In the genomic region with DNA sequence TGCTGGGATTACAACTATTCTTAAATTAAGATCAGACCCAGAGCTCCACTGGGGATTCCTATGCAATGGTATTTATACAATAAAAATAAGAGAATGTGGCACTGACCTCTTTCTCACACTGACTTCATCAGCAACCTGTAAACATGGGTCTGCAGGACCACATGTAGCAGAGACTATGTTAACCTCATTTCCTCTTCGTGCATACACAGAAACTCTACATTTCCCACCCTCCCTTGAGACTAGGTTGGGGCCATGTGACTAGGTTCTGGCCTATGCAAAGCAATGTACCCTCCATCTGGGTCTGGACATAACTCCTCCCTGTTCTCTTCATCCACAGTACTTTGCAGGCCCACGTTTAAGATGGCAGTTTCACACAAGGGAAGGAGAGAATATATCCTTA, we compare ENCODE assay signal across 35 cellular contexts.
"Had no signal": no experiment of that assay in that cellular context is flagged by ENCODE, and none has a peak within 500 bp of the region (broad histone marks: within the 10 kb centered on the region; RNA-seq: fewer than 3 reads in every experiment).

No MANE protein-coding gene starts in this region.

- H3K9me3 Mint-ChIP-seq: activated B cell treated with CpG ODN at 0.5 μM for 24 hours; activated naive CD4-positive, alpha-beta T cell treated with anti-CD3 and anti-CD28 coated beads, Interleukin-2, amount 50 U/mL, for 24 hours; activated naive CD8-positive, alpha-beta T cell treated with anti-CD3 and anti-CD28 coated beads, Interleukin-2, amount 10 ng/mL, durations not matched to agents 7 days and 5 days; activated T-helper 2 cell treated with anti-CD3 and anti-CD28 coated beads, Interferon-gamma antibody, Interleukin-2, Interleukin-4, amounts not matched to agents 10 μg/mL and 5 μg/mL and 100 μg/mL, durations not matched to agents 14 hours and 24 hours and 36 hours had no signal

- H3K4me1 Mint-ChIP-seq: activated B cell treated with CpG ODN at 0.5 μM for 24 hours; activated naive CD4-positive, alpha-beta T cell treated with anti-CD3 and anti-CD28 coated beads, Interleukin-2, amount 50 U/mL, for 24 hours; activated naive CD8-positive, alpha-beta T cell treated with anti-CD3 and anti-CD28 coated beads, Interleukin-2, amount 10 ng/mL, durations not matched to agents 7 days and 5 days had no signal

- H3K36me3 ChIP-seq: ascending aorta, cardiac muscle cell had no signal

- H2AFZ ChIP-seq: PC-9 had no signal

- H3K27ac Mint-ChIP-seq: activated B cell treated with CpG ODN at 0.5 μM for 24 hours; activated CD8-positive, alpha-beta T cell treated with anti-CD3 and anti-CD28 coated beads for 36 hours; activated naive CD4-positive, alpha-beta T cell treated with anti-CD3 and anti-CD28 coated beads, Interleukin-2, amount 50 U/mL, for 24 hours; activated naive CD8-positive, alpha-beta T cell treated with anti-CD3 and anti-CD28 coated beads, Interleukin-2, amount 10 ng/mL, durations not matched to agents 7 days and 5 days; activated T-helper 2 cell treated with anti-CD3 and anti-CD28 coated beads, Interferon-gamma antibody, Interleukin-2, Interleukin-4, amounts not matched to agents 10 μg/mL and 5 μg/mL and 100 μg/mL, durations not matched to agents 14 hours and 24 hours and 36 hours; T-cell had no signal

- H3K27me3 Mint-ChIP-seq: activated B cell treated with CpG ODN at 0.5 μM for 24 hours; activated CD8-positive, alpha-beta T cell treated with anti-CD3 and anti-CD28 coated beads for 36 hours; activated naive CD4-positive, alpha-beta T cell treated with anti-CD3 and anti-CD28 coated beads, Interleukin-2, amount 50 U/mL, for 24 hours; activated naive CD8-positive, alpha-beta T cell treated with anti-CD3 and anti-CD28 coated beads, Interleukin-2, amount 10 ng/mL, durations not matched to agents 7 days and 5 days; T-cell had no signal

- H3K9me3 ChIP-seq: ascending aorta had no signal

- FAIRE-seq: RCC 7860 had no signal

- H3K4me2 ChIP-seq: PC-9 had no signal

- H3K36me3 Mint-ChIP-seq: activated naive CD4-positive, alpha-beta T cell treated with anti-CD3 and anti-CD28 coated beads, Interleukin-2, amount 50 U/mL, for 24 hours; activated naive CD8-positive, alpha-beta T cell treated with anti-CD3 and anti-CD28 coated beads, Interleukin-2, amount 10 ng/mL, durations not matched to agents 7 days and 5 days; T-cell had no signal

- H3K27me3 ChIP-seq: ascending aorta, cardiac muscle cell had no signal

- H3K27ac ChIP-seq: ascending aorta, cardiac muscle cell, PC-9, RWPE1, VCaP had no signal

- H3K4me1 ChIP-seq: ascending aorta had no signal

- H3K4me3 Mint-ChIP-seq: activated B cell treated with CpG ODN at 0.5 μM for 24 hours; activated CD8-positive, alpha-beta T cell treated with anti-CD3 and anti-CD28 coated beads for 36 hours; activated naive CD4-positive, alpha-beta T cell treated with anti-CD3 and anti-CD28 coated beads, Interleukin-2, amount 50 U/mL, for 24 hours; activated naive CD8-positive, alpha-beta T cell treated with anti-CD3 and anti-CD28 coated beads, Interleukin-2, amount 10 ng/mL, durations not matched to agents 7 days and 5 days; T-cell had no signal

- ATAC-seq: activated CD8-positive, alpha-beta T cell treated with anti-CD3 and anti-CD28 coated beads for 36 hours; Right ventricle myocardium inferior; SK-N-SH treated with all-trans-retinoic acid at 6 μM for 48 hours; T-cell had no signal

- DNase-seq: activated B cell treated with CpG ODN at 0.5 μM for 24 hours; activated CD4-positive, alpha-beta T cell treated with anti-CD3 and anti-CD28 coated beads for 4 hours; activated CD4-positive, alpha-beta T cell treated with anti-CD3 and anti-CD28 coated beads, Interleukin-2, amount 50 U/mL, for 4 hours; activated CD4-positive, CD25-positive, alpha-beta regulatory T cell treated with anti-CD3 and anti-CD28 coated beads, Interleukin-2, amount 50 U/mL, for 72 hours; activated CD8-positive, alpha-beta T cell treated with anti-CD3 and anti-CD28 coated beads for 36 hours; activated gamma-delta T cell; activated naive CD4-positive, alpha-beta T cell treated with Interleukin-2 at 50 U/mL for 16 hours; activated naive CD8-positive, alpha-beta T cell treated with anti-CD3 and anti-CD28 coated beads, Interleukin-2, amount 10 ng/mL, durations not matched to agents 7 days and 5 days; activated T-cell treated with anti-CD3 and anti-CD28 coated beads, Interleukin-2, amount 50 U/mL, for 1 hour; amygdala; MM.1S; MV-4-11; NCI-H1092; NCI-H1436 treated with DMSO at 0.1 percent for 48 hours; NCI-H1694 treated with DMSO at 0.1 percent for 48 hours; NCI-H2029 treated with DMSO at 0.1 percent for 48 hours; NCI-H2107; NCI-H2171; NCI-H510A; NCI-H526; NCI-H748 treated with DMSO at 0.1 percent for 48 hours; NK-92 treated with Interleukin-12 subunit alpha and Interleukin-12 subunit beta, amount 100 ng/mL, for 24 hours; PC-9; SIG-M5; T-cell; T-helper 9 cell had no signal

- H3K4me3 ChIP-seq: ascending aorta, cardiac muscle cell, PC-9 had no signal
